1 cellular context compared by ENCODE assay signal in the genomic region with DNA sequence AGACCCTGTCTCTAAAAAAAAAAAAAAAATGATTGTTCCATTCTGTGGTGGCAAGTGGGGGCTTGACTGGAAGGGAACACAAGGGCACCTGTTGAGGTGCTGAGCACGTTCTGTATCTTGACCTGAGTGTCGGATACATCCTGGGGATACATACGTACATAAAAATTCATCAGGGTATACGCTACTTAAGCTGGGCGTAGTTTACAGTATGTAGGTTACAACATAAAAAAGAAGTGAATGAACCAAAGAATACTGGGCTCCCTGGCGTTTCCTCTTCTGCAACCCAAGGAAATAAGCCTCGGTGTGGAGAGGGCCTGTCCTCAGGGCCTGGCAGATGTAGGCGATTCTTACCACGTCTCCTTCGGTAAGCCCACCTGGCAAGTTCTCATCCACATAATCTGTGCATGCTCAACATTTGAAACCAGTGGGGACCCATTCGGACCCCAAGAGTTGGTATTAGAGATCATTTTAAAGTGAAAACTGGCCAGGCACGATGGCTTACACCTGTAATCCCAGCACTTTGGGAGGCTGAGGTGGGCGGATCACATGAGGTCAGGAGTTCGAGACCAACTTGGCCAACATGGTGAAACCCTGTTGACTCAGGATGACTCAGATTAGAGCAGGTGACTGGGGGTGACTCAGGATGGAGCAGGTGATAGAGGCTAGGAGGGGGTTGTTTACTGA.
TF ChIP-seq lines count a peak whose summit lies in the region.

No MANE protein-coding gene starts in this region.

TF ChIP-seq in K562, 482 proteins besides CTCF, POLR2A, EP300 and RAD21 (continued from another document):
- TF ChIP-seq, protein P1, sequence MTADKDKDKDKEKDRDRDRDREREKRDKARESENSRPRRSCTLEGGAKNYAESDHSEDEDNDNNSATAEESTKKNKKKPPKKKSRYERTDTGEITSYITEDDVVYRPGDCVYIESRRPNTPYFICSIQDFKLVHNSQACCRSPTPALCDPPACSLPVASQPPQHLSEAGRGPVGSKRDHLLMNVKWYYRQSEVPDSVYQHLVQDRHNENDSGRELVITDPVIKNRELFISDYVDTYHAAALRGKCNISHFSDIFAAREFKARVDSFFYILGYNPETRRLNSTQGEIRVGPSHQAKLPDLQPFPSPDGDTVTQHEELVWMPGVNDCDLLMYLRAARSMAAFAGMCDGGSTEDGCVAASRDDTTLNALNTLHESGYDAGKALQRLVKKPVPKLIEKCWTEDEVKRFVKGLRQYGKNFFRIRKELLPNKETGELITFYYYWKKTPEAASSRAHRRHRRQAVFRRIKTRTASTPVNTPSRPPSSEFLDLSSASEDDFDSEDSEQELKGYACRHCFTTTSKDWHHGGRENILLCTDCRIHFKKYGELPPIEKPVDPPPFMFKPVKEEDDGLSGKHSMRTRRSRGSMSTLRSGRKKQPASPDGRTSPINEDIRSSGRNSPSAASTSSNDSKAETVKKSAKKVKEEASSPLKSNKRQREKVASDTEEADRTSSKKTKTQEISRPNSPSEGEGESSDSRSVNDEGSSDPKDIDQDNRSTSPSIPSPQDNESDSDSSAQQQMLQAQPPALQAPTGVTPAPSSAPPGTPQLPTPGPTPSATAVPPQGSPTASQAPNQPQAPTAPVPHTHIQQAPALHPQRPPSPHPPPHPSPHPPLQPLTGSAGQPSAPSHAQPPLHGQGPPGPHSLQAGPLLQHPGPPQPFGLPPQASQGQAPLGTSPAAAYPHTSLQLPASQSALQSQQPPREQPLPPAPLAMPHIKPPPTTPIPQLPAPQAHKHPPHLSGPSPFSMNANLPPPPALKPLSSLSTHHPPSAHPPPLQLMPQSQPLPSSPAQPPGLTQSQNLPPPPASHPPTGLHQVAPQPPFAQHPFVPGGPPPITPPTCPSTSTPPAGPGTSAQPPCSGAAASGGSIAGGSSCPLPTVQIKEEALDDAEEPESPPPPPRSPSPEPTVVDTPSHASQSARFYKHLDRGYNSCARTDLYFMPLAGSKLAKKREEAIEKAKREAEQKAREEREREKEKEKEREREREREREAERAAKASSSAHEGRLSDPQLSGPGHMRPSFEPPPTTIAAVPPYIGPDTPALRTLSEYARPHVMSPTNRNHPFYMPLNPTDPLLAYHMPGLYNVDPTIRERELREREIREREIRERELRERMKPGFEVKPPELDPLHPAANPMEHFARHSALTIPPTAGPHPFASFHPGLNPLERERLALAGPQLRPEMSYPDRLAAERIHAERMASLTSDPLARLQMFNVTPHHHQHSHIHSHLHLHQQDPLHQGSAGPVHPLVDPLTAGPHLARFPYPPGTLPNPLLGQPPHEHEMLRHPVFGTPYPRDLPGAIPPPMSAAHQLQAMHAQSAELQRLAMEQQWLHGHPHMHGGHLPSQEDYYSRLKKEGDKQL (CRISPR knock-in tag; IDR thresholded peaks at IDR 0.05; ENCODE audit: borderline replicate concordance) = 0 out of 2 replicates have a peak, but pooled peaks have one; percentile 75
- TF ChIP-seq STAT5B (CRISPR knock-in tag; IDR thresholded peaks at IDR 0.05) = no peak
- TF ChIP-seq TCF7 (IDR thresholded peaks at IDR 0.05; ENCODE audit: borderline replicate concordance) = no peak
- TF ChIP-seq KLF6 (CRISPR knock-in tag; IDR thresholded peaks at IDR 0.05; ENCODE audit: borderline replicate concordance) = no peak
- no peak for TF ChIP-seq YY1 (IDR thresholded peaks at IDR 0.05; ENCODE audit: borderline replicate concordance in 1 of 3, control insufficient read depth in 1 of 3, extremely low read depth in 1 of 3, insufficient read depth in 3 of 3, insufficient read length in 1 of 3, insufficient replicate concordance in 2 of 3, low read depth in 1 of 3, low read length in 2 of 3)
- no peak for TF ChIP-seq NFXL1 (CRISPR knock-in tag; IDR thresholded peaks at IDR 0.05)
- TF ChIP-seq CAMTA2 (CRISPR knock-in tag; conservative IDR thresholded peaks at IDR 0.05) = no peak
- TF ChIP-seq ZNF785 (CRISPR knock-in tag; IDR thresholded peaks at IDR 0.05) = no peak
- TF ChIP-seq MXD1 (CRISPR knock-in tag; IDR thresholded peaks at IDR 0.05; ENCODE audit: borderline replicate concordance, poor library complexity, severe bottlenecking) = no peak
- no peak for TF ChIP-seq ZNF347 (CRISPR knock-in tag; IDR thresholded peaks at IDR 0.05; ENCODE audit: low read depth)
- no peak for TF ChIP-seq ZNF41 (CRISPR knock-in tag; conservative IDR thresholded peaks at IDR 0.05)
- TF ChIP-seq, protein P2, sequence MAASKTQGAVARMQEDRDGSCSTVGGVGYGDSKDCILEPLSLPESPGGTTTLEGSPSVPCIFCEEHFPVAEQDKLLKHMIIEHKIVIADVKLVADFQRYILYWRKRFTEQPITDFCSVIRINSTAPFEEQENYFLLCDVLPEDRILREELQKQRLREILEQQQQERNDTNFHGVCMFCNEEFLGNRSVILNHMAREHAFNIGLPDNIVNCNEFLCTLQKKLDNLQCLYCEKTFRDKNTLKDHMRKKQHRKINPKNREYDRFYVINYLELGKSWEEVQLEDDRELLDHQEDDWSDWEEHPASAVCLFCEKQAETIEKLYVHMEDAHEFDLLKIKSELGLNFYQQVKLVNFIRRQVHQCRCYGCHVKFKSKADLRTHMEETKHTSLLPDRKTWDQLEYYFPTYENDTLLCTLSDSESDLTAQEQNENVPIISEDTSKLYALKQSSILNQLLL (CRISPR knock-in tag; IDR thresholded peaks at IDR 0.05; ENCODE audit: borderline replicate concordance) = no peak
- TF ChIP-seq, protein P3, sequence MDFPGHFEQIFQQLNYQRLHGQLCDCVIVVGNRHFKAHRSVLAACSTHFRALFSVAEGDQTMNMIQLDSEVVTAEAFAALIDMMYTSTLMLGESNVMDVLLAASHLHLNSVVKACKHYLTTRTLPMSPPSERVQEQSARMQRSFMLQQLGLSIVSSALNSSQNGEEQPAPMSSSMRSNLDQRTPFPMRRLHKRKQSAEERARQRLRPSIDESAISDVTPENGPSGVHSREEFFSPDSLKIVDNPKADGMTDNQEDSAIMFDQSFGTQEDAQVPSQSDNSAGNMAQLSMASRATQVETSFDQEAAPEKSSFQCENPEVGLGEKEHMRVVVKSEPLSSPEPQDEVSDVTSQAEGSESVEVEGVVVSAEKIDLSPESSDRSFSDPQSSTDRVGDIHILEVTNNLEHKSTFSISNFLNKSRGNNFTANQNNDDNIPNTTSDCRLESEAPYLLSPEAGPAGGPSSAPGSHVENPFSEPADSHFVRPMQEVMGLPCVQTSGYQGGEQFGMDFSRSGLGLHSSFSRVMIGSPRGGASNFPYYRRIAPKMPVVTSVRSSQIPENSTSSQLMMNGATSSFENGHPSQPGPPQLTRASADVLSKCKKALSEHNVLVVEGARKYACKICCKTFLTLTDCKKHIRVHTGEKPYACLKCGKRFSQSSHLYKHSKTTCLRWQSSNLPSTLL (IDR thresholded peaks at IDR 0.05) = no peak
- TF ChIP-seq FOXJ3 (CRISPR knock-in tag; IDR thresholded peaks at IDR 0.05) = no peak
- no peak for TF ChIP-seq MED1 (CRISPR knock-in tag; IDR thresholded peaks at IDR 0.05; ENCODE audit: borderline replicate concordance)
- no peak for TF ChIP-seq KLF10 (CRISPR knock-in tag; IDR thresholded peaks at IDR 0.05)
- TF ChIP-seq CEBPG (CRISPR knock-in tag; IDR thresholded peaks at IDR 0.05) = peak; percentile 71; the same call in 1 of the 2 replicates
- peak; percentile 67 to 93 for TF ChIP-seq CEBPG (tag; conservative IDR thresholded peaks at IDR 0.05 in 1 of 2, IDR thresholded peaks at IDR 0.05 in 1 of 2)
- no peak for TF ChIP-seq ATF2 (CRISPR knock-in tag; IDR thresholded peaks at IDR 0.05)
- TF ChIP-seq DPF2 (IDR thresholded peaks at IDR 0.05) = peak; percentile 96
- no peak for TF ChIP-seq ZNF3 (CRISPR knock-in tag; IDR thresholded peaks at IDR 0.05)
- peak; percentile 91 for TF ChIP-seq LEF1 (IDR thresholded peaks at IDR 0.05)
- TF ChIP-seq FOXA1 (IDR thresholded peaks at IDR 0.05; ENCODE audit: borderline replicate concordance) = no peak
- no peak for TF ChIP-seq HIVEP1 (CRISPR knock-in tag; IDR thresholded peaks at IDR 0.05)
- no peak for TF ChIP-seq ELF2 (CRISPR knock-in tag; IDR thresholded peaks at IDR 0.05)
- TF ChIP-seq PATZ1 (CRISPR knock-in tag; IDR thresholded peaks at IDR 0.05; ENCODE audit: borderline replicate concordance) = no peak
- no peak for TF ChIP-seq TCFL5 (CRISPR knock-in tag; conservative IDR thresholded peaks at IDR 0.05)
- peak; percentile 97 for TF ChIP-seq CTBP1 (IDR thresholded peaks at IDR 0.05; ENCODE audit: borderline replicate concordance)
- no peak for TF ChIP-seq ZFPM2 (CRISPR knock-in tag; IDR thresholded peaks at IDR 0.05)
- TF ChIP-seq, protein P4, sequence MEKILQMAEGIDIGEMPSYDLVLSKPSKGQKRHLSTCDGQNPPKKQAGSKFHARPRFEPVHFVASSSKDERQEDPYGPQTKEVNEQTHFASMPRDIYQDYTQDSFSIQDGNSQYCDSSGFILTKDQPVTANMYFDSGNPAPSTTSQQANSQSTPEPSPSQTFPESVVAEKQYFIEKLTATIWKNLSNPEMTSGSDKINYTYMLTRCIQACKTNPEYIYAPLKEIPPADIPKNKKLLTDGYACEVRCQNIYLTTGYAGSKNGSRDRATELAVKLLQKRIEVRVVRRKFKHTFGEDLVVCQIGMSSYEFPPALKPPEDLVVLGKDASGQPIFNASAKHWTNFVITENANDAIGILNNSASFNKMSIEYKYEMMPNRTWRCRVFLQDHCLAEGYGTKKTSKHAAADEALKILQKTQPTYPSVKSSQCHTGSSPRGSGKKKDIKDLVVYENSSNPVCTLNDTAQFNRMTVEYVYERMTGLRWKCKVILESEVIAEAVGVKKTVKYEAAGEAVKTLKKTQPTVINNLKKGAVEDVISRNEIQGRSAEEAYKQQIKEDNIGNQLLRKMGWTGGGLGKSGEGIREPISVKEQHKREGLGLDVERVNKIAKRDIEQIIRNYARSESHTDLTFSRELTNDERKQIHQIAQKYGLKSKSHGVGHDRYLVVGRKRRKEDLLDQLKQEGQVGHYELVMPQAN (IDR thresholded peaks at IDR 0.05; ENCODE audit: borderline replicate concordance) = no peak
- 0 out of 2 replicates have a peak, but pooled peaks have one; percentile 36 for TF ChIP-seq GABPB1 (CRISPR knock-in tag; IDR thresholded peaks at IDR 0.05)
TF ChIP-seq in K562: peak in this region for 115.
